ENCODE assay signal across 13 cellular contexts in the genomic region with DNA sequence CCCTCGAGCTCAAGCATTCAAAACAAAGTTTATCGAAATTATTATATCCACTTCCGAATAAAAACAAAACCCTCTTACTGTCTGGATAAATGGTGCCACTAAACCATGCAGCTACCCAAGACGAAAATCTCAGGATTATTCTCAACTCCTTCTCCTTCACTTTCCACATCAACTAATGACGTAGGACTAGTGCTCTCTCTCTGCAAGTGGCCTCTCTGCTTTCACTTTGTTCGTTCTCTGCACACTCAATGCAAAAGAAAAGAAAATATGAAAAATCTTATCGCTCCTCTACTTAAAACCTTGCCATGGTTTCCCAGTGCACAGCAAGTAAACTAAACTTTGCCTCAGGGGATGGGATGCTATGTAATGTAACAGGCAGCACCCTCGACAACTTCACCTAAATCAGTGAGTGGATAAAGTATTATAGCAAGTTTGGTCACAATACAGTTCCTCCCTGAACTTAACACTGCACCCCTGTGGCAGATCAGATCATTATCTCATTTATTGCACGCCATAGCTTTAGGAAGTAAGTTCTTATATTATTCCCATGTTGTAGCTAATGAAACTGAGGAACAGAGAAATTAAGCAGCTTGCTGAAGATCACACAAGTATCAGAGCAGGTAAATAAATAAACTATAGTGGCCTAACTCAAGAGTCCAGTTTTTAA.
A peak's percentile ranks its signal among the peaks of the same experiment; 100 is the strongest.
DNase-seq lines count a peak whose midpoint lies in the region; ATAC-seq and TF ChIP-seq lines count a peak whose summit lies in the region.
"Had no signal": no experiment of that assay in that cellular context is flagged by ENCODE, and none has a peak within 500 bp of the region (broad histone marks: within the 10 kb centered on the region; RNA-seq: fewer than 3 reads in every experiment).

No MANE protein-coding gene starts in this region.

- H3K4me3 ChIP-seq in GM12865 (ENCODE audit: low read depth, low read length): no peak overlapping the region
- H3K4me3 ChIP-seq in MM.1S (ENCODE audit: low read length): no peak overlapping the region
- H3K4me3 ChIP-seq: cardiac muscle cell had no signal

- peak overlapping the region; percentile 21 for H3K4me3 Mint-ChIP-seq in activated naive CD8-positive, alpha-beta T cell treated with anti-CD3 and anti-CD28 coated beads, Interleukin-2, amount 50 U/mL, for 24 hours

- H3K9me3 ChIP-seq in MM.1S (replicated peaks; ENCODE audit: insufficient read depth, low read length): no peaks in the 10 kb centered on the region

- no peak overlapping the region for H3K27ac ChIP-seq in MM.1S (ENCODE audit: low read length)
- H3K27ac ChIP-seq: cardiac muscle cell, KMS-11 had no signal

- no peaks in the 10 kb centered on the region for H3F3A ChIP-seq in MM.1S (ENCODE audit: insufficient read depth, low read length)

- H3K79me2 ChIP-seq in MM.1S (ENCODE audit: low read length): no peaks in the 10 kb centered on the region

- no peak overlapping the region for H3K27ac Mint-ChIP-seq in activated naive CD8-positive, alpha-beta T cell treated with anti-CD3 and anti-CD28 coated beads, Interleukin-2, amount 50 U/mL, for 24 hours

- ATAC-seq in activated naive CD8-positive, alpha-beta T cell treated with anti-CD3 and anti-CD28 coated beads, Interleukin-2, amount 50 U/mL, for 24 hours: no peak
- ATAC-seq in GM21515 (IDR thresholded peaks at IDR 0.05; ENCODE audit: unreplicated experiment): no peak
- ATAC-seq in GM19463 (IDR thresholded peaks at IDR 0.05; ENCODE audit: unreplicated experiment): no peak
- ATAC-seq: esophagus mucosa had no signal

- no peak overlapping the region for H3K9ac ChIP-seq in MM.1S (ENCODE audit: low read length)
- H3K9ac ChIP-seq: KMS-11 had no signal

- no peaks in the 10 kb centered on the region for H3K27me3 ChIP-seq in MM.1S (replicated peaks; ENCODE audit: insufficient read depth, low read length)

- no peaks in the 10 kb centered on the region for H3K36me3 Mint-ChIP-seq in activated naive CD8-positive, alpha-beta T cell treated with anti-CD3 and anti-CD28 coated beads, Interleukin-2, amount 50 U/mL, for 24 hours (ENCODE audit: low read depth)

- no peak for TF ChIP-seq CTCF in GM12865 (IDR thresholded peaks at IDR 0.05; ENCODE audit: insufficient read depth, low read depth, low read length, missing control alignments)
- TF ChIP-seq CTCF in MM.1S (IDR thresholded peaks at IDR 0.05; ENCODE audit: low read length): peak; percentile 23; the same call in 1 of the 2 replicates

- POLR2A ChIA-PET in HEK293T (lab: Yijun Ruan, JAX): no interaction called here

- H2AFZ ChIP-seq in MM.1S (ENCODE audit: low read length): no peak overlapping the region

- no peaks in the 10 kb centered on the region for H3K4me1 ChIP-seq in MM.1S (ENCODE audit: low read length)

- H3K4me2 ChIP-seq in MM.1S (ENCODE audit: low read depth, low read length): no peak overlapping the region
- H3K4me2 ChIP-seq: KMS-11 had no signal

- H3K4me1 Mint-ChIP-seq in activated naive CD8-positive, alpha-beta T cell treated with anti-CD3 and anti-CD28 coated beads, Interleukin-2, amount 50 U/mL, for 24 hours: peaks cover 10% of the 10 kb centered on the region

- CTCF ChIA-PET in HEK293T (lab: Yijun Ruan, JAX): no interaction called here

- no peaks in the 10 kb centered on the region for H3K36me3 ChIP-seq in MM.1S (replicated peaks; ENCODE audit: insufficient read depth, low read length)
- H3K36me3 ChIP-seq: cardiac muscle cell had no signal

- no peaks in the 10 kb centered on the region for H3K9me2 ChIP-seq in MM.1S (replicated peaks; ENCODE audit: insufficient read depth, low read length)

- peak; percentile 30 to 43 for DNase-seq in AML-193 (lab: John Stamatoyannopoulos, UW)
- DNase-seq in GM12865 (ENCODE audit: low read depth): peak; percentile 21
- DNase-seq in MM.1S: no peak
- DNase-seq in activated naive CD8-positive, alpha-beta T cell treated with anti-CD3 and anti-CD28 coated beads, Interleukin-2, amount 50 U/mL, for 24 hours: no peak
- DNase-seq in HK-2 (ENCODE audit: unreplicated experiment): no peak
- DNase-seq in HEK293T (ENCODE audit: extremely low spot score): no peak
- DNase-seq: activated CD4-positive, CD25-positive, alpha-beta regulatory T cell; SHP77 had no signal

- no peaks in the 10 kb centered on the region for H4K20me1 ChIP-seq in MM.1S (ENCODE audit: insufficient read depth, low read length)

- H3K27me3 Mint-ChIP-seq in activated naive CD8-positive, alpha-beta T cell treated with anti-CD3 and anti-CD28 coated beads, Interleukin-2, amount 50 U/mL, for 24 hours: no peaks in the 10 kb centered on the region

- no peaks in the 10 kb centered on the region for H3K9me3 Mint-ChIP-seq in activated naive CD8-positive, alpha-beta T cell treated with anti-CD3 and anti-CD28 coated beads, Interleukin-2, amount 50 U/mL, for 24 hours

TF ChIP-seq in HEK293T, 16 proteins besides CTCF, POLR2A, EP300 and RAD21:
- TF ChIP-seq LEF1 (IDR thresholded peaks at IDR 0.05; ENCODE audit: borderline replicate concordance): no peak
- no peak for TF ChIP-seq TARDBP (IDR thresholded peaks at IDR 0.05)
- no peak for TF ChIP-seq NFRKB (IDR thresholded peaks at IDR 0.05)
- TF ChIP-seq HDGF (IDR thresholded peaks at IDR 0.05; ENCODE audit: borderline replicate concordance): no peak
- TF ChIP-seq ELF4 (IDR thresholded peaks at IDR 0.05): no peak
- TF ChIP-seq BHLHE40 (IDR thresholded peaks at IDR 0.05; ENCODE audit: borderline replicate concordance): no peak
- TF ChIP-seq SP1 (IDR thresholded peaks at IDR 0.05): no peak
- no peak for TF ChIP-seq SUZ12 (IDR thresholded peaks at IDR 0.05)
- TF ChIP-seq FOXA1 (IDR thresholded peaks at IDR 0.05): no peak
- no peak for TF ChIP-seq CTBP1 (IDR thresholded peaks at IDR 0.05; ENCODE audit: borderline replicate concordance)
- no peak for TF ChIP-seq FOXK2 (IDR thresholded peaks at IDR 0.05)
- no peak for TF ChIP-seq ARNT (IDR thresholded peaks at IDR 0.05)
- TF ChIP-seq, protein P1, sequence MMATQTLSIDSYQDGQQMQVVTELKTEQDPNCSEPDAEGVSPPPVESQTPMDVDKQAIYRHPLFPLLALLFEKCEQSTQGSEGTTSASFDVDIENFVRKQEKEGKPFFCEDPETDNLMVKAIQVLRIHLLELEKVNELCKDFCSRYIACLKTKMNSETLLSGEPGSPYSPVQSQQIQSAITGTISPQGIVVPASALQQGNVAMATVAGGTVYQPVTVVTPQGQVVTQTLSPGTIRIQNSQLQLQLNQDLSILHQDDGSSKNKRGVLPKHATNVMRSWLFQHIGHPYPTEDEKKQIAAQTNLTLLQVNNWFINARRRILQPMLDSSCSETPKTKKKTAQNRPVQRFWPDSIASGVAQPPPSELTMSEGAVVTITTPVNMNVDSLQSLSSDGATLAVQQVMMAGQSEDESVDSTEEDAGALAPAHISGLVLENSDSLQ (IDR thresholded peaks at IDR 0.05): no peak
- TF ChIP-seq ZNF384 (IDR thresholded peaks at IDR 0.05): no peak
- no peak for TF ChIP-seq L3MBTL2 (conservative IDR thresholded peaks at IDR 0.05)

Comparison
In these comparisons a context has a peak if more than half of its experiments do, and no peak if none do; other contexts are left out.
1. DNase-seq: peak in AML-193 (2 of 2) and GM12865 (single experiment); none in MM.1S (single experiment), activated naive CD8-positive, alpha-beta T cell treated with anti-CD3 and anti-CD28 coated beads, Interleukin-2, amount 50 U/mL, for 24 hours (single experiment), HK-2 (single experiment) and HEK293T (single experiment).